ENCODE assay signal across 8 cellular contexts in the genomic region with DNA sequence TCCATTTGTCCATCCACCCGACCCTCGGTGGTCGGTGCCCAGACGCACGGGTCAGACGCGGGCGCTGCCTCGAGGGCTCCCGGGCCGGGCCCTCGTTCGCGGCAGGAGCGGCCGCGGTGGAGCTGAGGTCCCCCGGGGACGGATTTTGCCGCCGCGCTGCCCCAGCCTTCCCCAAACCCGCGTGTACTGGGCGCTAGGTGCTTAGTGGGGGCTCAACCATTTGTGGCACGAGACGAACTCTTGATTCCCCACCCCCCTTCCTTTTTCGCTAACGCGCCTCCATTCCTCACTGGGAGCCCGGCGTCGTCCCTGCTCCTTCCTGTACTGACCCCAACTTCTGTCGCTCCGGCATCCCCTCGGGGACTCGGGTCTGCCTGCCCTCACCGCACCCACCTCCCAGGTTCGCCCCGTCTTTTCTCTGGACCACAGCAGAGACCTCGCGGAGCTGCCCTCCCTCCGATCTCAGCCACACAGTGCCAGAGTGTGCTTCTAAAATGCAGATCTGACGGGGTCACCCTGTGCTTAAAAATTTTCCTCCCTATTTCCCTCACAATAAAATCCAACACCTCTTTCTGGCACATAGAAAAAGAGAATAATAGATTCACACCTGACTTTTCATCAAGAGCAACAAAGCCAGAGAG. TPM values are rescaled to one million over a fixed set of nuclear protein-coding genes. Genes with fewer than 3 reads are reported as not detected.
DNase-seq lines count a peak whose midpoint lies in the region; ATAC-seq lines count a peak whose summit lies in the region.

No MANE protein-coding gene starts in this region.

- ATAC-seq in Right ventricle myocardium inferior (peak; percentile 5), Right ventricle myocardium superior (ENCODE audit: poor library complexity) (no peak), HG03108 (IDR thresholded peaks at IDR 0.05; ENCODE audit: unreplicated experiment) (no peak)
- no peak for ATAC-seq in activated T-helper 17 cell treated with anti-CD3 and anti-CD28 coated beads, Interleukin-2, amount 50 U/mL, for 72 hours (replicated peaks)

- H3K9me3 ChIP-seq in iPS-18c (ENCODE audit: control insufficient read depth, insufficient read depth, low read length) = no peaks in the 10 kb centered on the region

- H3K27ac ChIP-seq in substantia nigra (ENCODE audit: low read depth, low read length, poor library complexity, severe bottlenecking) = peak overlapping the region; percentile 92

- peak overlapping the region; percentile 92 for H3K4me3 Mint-ChIP-seq in activated T-helper 17 cell treated with anti-CD3 and anti-CD28 coated beads, Interleukin-2, amount 50 U/mL, for 72 hours

- intact Hi-C loops in Right ventricle myocardium inferior (cut with DNase I) (loop anchor here (2.0 to 5.0 kb wide), 2 partner anchors 165 to 374 kb away; a partner anchor contains a TSS), Right ventricle myocardium superior (cut with DNase I) (no loop called here)

- H3K27ac Mint-ChIP-seq in activated T-helper 17 cell treated with anti-CD3 and anti-CD28 coated beads, Interleukin-2, amount 50 U/mL, for 72 hours = peak overlapping the region; percentile 92

- peak overlapping the region; percentile 71 for H3K4me3 ChIP-seq in iPS-18c (ENCODE audit: insufficient read depth, low read depth, low read length)

- no peaks in the 10 kb centered on the region for H3K9me3 Mint-ChIP-seq in activated T-helper 17 cell treated with anti-CD3 and anti-CD28 coated beads, Interleukin-2, amount 50 U/mL, for 72 hours

- peaks cover 31% of the 10 kb centered on the region for H3K36me3 Mint-ChIP-seq in activated T-helper 17 cell treated with anti-CD3 and anti-CD28 coated beads, Interleukin-2, amount 50 U/mL, for 72 hours (ENCODE audit: low read depth)

- H3K27me3 Mint-ChIP-seq in activated T-helper 17 cell treated with anti-CD3 and anti-CD28 coated beads, Interleukin-2, amount 50 U/mL, for 72 hours = peaks cover 7% of the 10 kb centered on the region

- DNase-seq in Right ventricle myocardium inferior (ENCODE audit: missing footprints) (peak; percentile 51), Right ventricle myocardium superior (no peak), substantia nigra (lab: John Stamatoyannopoulos, UW) (peak in 1 of 49 donors; percentile 48), GM19238 (ENCODE audit: insufficient read length, low spot score) (no peak), H4 (ENCODE audit: low spot score) (no peak)

- H3K4me1 Mint-ChIP-seq in activated T-helper 17 cell treated with anti-CD3 and anti-CD28 coated beads, Interleukin-2, amount 50 U/mL, for 72 hours = peaks cover 15% of the 10 kb centered on the region

RNA-seq across cellular contexts. Expression of a gene that starts 0.9 kb away (rescaled TPM):
- total RNA-seq in Right ventricle myocardium inferior = 66.0 TPM
- total RNA-seq in Right ventricle myocardium superior = 69.9 TPM
- total RNA-seq in activated T-helper 17 cell treated with anti-CD3 and anti-CD28 coated beads, Interleukin-2, amount 50 U/mL, for 72 hours = 10 to 100 TPM; 21.5 to 82.9 TPM
- 0.37 and 1.7 TPM in 2 replicates for total RNA-seq in H4 (2014; rRNA removed; shearing (Covaris generic))

RNA-seq across cellular contexts. Expression of a gene that starts 56.3 kb away (rescaled TPM):
- total RNA-seq in Right ventricle myocardium inferior (0.32 TPM), Right ventricle myocardium superior (not detected)
- 10 to 100 TPM; 20.6 to 33.0 TPM for total RNA-seq in activated T-helper 17 cell treated with anti-CD3 and anti-CD28 coated beads, Interleukin-2, amount 50 U/mL, for 72 hours
- total RNA-seq in H4 (2014; rRNA removed; shearing (Covaris generic)) = 1.4 and 2.6 TPM in 2 replicates
